Comparison of ENCODE assay signal across 27 cellular contexts in the genomic region with DNA sequence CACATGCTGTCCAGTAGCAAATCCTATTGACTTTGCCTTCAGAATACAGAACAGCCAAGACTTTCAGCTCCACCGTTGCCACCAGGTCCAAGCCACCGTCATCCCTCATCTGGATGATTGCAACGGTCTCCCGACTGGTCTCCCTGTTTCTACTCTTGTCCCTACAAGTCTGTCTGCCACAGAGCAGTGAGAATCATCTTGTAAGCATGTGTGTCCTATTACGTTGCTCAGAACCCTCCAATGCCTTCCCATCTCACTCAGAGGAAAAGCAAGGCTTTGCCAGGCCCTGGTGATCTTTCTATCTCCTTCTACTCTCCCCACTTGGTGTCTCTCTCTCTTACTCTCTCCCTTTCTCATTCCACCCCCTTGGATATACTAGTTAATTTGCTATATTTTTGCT.
"Had no signal": no experiment of that assay in that cellular context is flagged by ENCODE, and none has a peak within 500 bp of the region (broad histone marks: within the 10 kb centered on the region; RNA-seq: fewer than 3 reads in every experiment).

No MANE protein-coding gene starts in this region.

- H3K4me3 Mint-ChIP-seq: memory B cell; naive thymus-derived CD4-positive, alpha-beta T cell had no signal

- H3K27ac ChIP-seq: coronary artery, dorsolateral prefrontal cortex, epithelial cell of prostate, esophagus squamous epithelium, gastrocnemius medialis, heart right ventricle, left lung, lower lobe of right lung had no signal

- H3K9me3 ChIP-seq: esophagus squamous epithelium, gastrocnemius medialis, left lung, lower lobe of right lung had no signal

- FAIRE-seq: colon, endothelial cell of umbilical vein, islet of Langerhans, keratinocyte had no signal

- H3K4me1 ChIP-seq: esophagus squamous epithelium, gastrocnemius medialis, left lung, lower lobe of right lung had no signal

- H3K4me1 Mint-ChIP-seq: memory B cell; naive thymus-derived CD4-positive, alpha-beta T cell had no signal

- H3K36me3 Mint-ChIP-seq: memory B cell; naive thymus-derived CD4-positive, alpha-beta T cell had no signal

- H3K4me3 ChIP-seq: coronary artery, dorsolateral prefrontal cortex, esophagus squamous epithelium, gastrocnemius medialis, heart right ventricle, left lung, lower lobe of right lung had no signal

- H3K36me3 ChIP-seq: esophagus squamous epithelium, gastrocnemius medialis, heart right ventricle, left lung, lower lobe of right lung had no signal

- H3K27me3 ChIP-seq: gastrocnemius medialis, heart right ventricle, left lung had no signal

- H3K27ac Mint-ChIP-seq: memory B cell; naive thymus-derived CD4-positive, alpha-beta T cell had no signal

- ATAC-seq: esophagus mucosa; heart right ventricle; left cardiac atrium; left lung; left ventricle myocardium superior; lower lobe of right lung; naive thymus-derived CD4-positive, alpha-beta T cell had no signal

- DNase-seq: dermis blood vessel endothelial cell; effector CD4-positive, alpha-beta T cell; effector memory CD4-positive, alpha-beta T cell; erythroblast; esophagus squamous epithelium; foreskin melanocyte; gastrocnemius medialis; glutamatergic neuron; head of caudate nucleus; heart right ventricle; hippocampal formation; left cardiac atrium; left lung; left ventricle myocardium superior; lower lobe of right lung; mesendoderm; midbrain; naive thymus-derived CD4-positive, alpha-beta T cell had no signal
